8 cellular contexts compared by ENCODE assay signal in the genomic region with DNA sequence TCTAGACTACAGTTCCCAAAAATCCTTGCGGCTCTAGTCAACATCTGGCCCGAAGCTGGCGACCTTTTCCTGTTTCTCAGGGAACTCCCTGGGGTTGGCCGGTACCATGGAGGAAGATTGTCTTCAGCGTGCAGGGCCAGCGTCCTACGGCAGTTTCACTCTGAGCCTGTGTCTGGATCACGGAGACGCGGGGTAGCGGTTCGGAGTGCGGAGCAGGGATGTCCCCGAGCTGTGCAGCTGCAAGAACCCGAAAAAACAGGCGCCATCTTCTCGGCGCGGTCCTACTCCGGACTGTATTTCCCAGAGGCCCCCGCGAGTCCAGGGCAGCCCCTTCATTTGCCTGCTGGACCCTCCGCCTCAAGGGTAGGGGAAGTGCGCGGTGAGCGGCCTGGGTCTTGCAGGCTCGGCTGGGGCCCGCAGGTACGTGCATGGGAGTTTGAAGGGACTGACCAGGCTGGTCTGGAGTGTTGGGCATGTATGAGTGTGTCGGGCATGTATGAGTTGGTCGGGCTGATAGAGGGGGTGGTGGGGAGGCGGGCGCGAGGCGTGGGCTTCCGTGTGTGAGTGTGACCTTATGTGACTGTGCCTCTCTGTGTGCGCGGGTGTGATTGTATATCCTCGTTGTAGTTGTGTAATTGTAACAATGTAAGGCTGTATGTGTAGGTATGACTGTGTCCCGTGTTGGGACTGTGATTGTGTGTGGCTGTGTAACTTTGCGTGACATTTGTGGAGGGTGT. TPM values are rescaled to one million over a fixed set of nuclear protein-coding genes. Genes with fewer than 3 reads are reported as not detected.
DNase-seq lines count a peak whose midpoint lies in the region; ATAC-seq and TF ChIP-seq lines count a peak whose summit lies in the region.

A gene (plus strand): TSS at position 360 of the 737 bp plus-strand sequence. CDS start 12,240 bp downstream, outside the sequence.

- H3K36me3 ChIP-seq in Panc1 (ENCODE audit: control insufficient read depth, insufficient read depth, low read length) = no peaks in the 10 kb centered on the region
- H3K36me3 ChIP-seq in fibroblast of lung (ENCODE audit: control insufficient read depth, insufficient read depth, low read length) = no peaks in the 10 kb centered on the region
- H3K36me3 ChIP-seq in naive thymus-derived CD4-positive, alpha-beta T cell (ENCODE audit: control insufficient read depth in 2 of 3, insufficient read depth in 3 of 3, low read length in 3 of 3) = peaks cover 0 to 39% (median 0%) of the 10 kb centered on the region in 3 experiments

- CTCF ChIA-PET in Panc1 (lab: Charles Lee) = no interaction called here
- CTCF ChIA-PET in naive thymus-derived CD4-positive, alpha-beta T cell (lab: Charles Lee) = interaction anchor here (1.3 kb wide), 1 partner anchor 14 kb away, joined by 3 read pairs; no protein-coding TSS in a partner anchor

- no peaks in the 10 kb centered on the region for H3K4me1 ChIP-seq in Panc1 (ENCODE audit: control insufficient read depth, insufficient read depth, low read length)
- no peaks in the 10 kb centered on the region for H3K4me1 ChIP-seq in fibroblast of lung (ENCODE audit: control insufficient read depth, extremely low read depth, insufficient read depth, low read length)
- H3K4me1 ChIP-seq in naive thymus-derived CD4-positive, alpha-beta T cell (ENCODE audit: control insufficient read depth in 2 of 2, insufficient read depth in 2 of 2, low read length in 2 of 2) = peaks cover 0 to 6% of the 10 kb centered on the region in 2 donors

- no TSS peak for BruUV-seq in Panc1 (replicated peaks; lab: Mats Ljungman, UMichigan)

- H3K9ac ChIP-seq in fibroblast of lung (ENCODE audit: insufficient read depth, low read length) = peak within 1 kb of the TSS; percentile 90

- peak within 1 kb of the TSS; percentile 99 for H2AFZ ChIP-seq in fibroblast of lung (ENCODE audit: low read length)

- H3K27me3 Mint-ChIP-seq in naive thymus-derived CD4-positive, alpha-beta T cell = no peaks in the 10 kb centered on the region
- H3K27me3 Mint-ChIP-seq in stimulated activated memory B cell treated with anti-CD40 and anti-IgM and Interleukin-4, amounts not matched to agents 10 μg/mL and 1 μg/mL and 100 μg/mL, for 72 hours = no peaks in the 10 kb centered on the region

- intact Hi-C loops in Panc1 (cut with micrococcal nuclease; ENCODE audit: unreplicated experiment) = no loop called here
- intact Hi-C loops in naive thymus-derived CD4-positive, alpha-beta T cell (cut with micrococcal nuclease) = loop anchor here (1.0 to 10.0 kb wide), 27 partner anchors 8 to 1166 kb away; a partner anchor contains a TSS

- peaks cover 12% of the 10 kb centered on the region for H3K79me2 ChIP-seq in fibroblast of lung (ENCODE audit: control insufficient read depth, insufficient read depth, low read length)

- ATAC-seq in GM21723 (IDR thresholded peaks at IDR 0.05; ENCODE audit: unreplicated experiment) = peak; percentile 86
- ATAC-seq in Panc1 = peak; percentile 99
- peak; percentile 95 for ATAC-seq in naive thymus-derived CD4-positive, alpha-beta T cell
- peak; percentile 98 for ATAC-seq in stimulated activated memory B cell treated with anti-CD40 and anti-IgM and Interleukin-4, amounts not matched to agents 10 μg/mL and 1 μg/mL and 100 μg/mL, for 72 hours

- peak within 1 kb of the TSS; percentile 90 to 97 (median 92) for H3K4me3 Mint-ChIP-seq in naive thymus-derived CD4-positive, alpha-beta T cell
- peak within 1 kb of the TSS; percentile 90 for H3K4me3 Mint-ChIP-seq in stimulated activated memory B cell treated with anti-CD40 and anti-IgM and Interleukin-4, amounts not matched to agents 10 μg/mL and 1 μg/mL and 100 μg/mL, for 72 hours

- peaks cover 6 to 62% (median 26%) of the 10 kb centered on the region in 11 donors for H3K9me3 Mint-ChIP-seq in naive thymus-derived CD4-positive, alpha-beta T cell
- no peaks in the 10 kb centered on the region for H3K9me3 Mint-ChIP-seq in stimulated activated memory B cell treated with anti-CD40 and anti-IgM and Interleukin-4, amounts not matched to agents 10 μg/mL and 1 μg/mL and 100 μg/mL, for 72 hours

- peak; percentile 90 for DNase-seq in DMS79 (lab: John Stamatoyannopoulos, UW)
- DNase-seq in KBM-7 = peak; percentile 96
- DNase-seq in Panc1 (ENCODE audit: low read depth, low spot score) = peak; percentile 90
- DNase-seq in activated T-helper 1 cell treated with Interleukin-2 at 50 U/mL for 16 hours (ENCODE audit: low read depth) = peak; percentile 71
- peak; percentile 89 to 91 for DNase-seq in fibroblast of lung (ENCODE audit: low read depth in 2 of 2)
- peak; percentile 63 to 81 (median 78) for DNase-seq in naive thymus-derived CD4-positive, alpha-beta T cell

- in situ Hi-C loops in KBM-7 (cut with MboI; ENCODE audit: low pct_unique_long_range_greater_than_20kb, low sequenced_read_pairs) = no loop called here
- in situ Hi-C loops in Panc1 (cut with HindIII; ENCODE audit: low pct_unique_long_range_greater_than_20kb, low sequenced_read_pairs) = no loop called here

- H3K27ac Mint-ChIP-seq in naive thymus-derived CD4-positive, alpha-beta T cell = peak within 1 kb of the TSS; percentile 74 to 99 (median 91)
- peak within 1 kb of the TSS; percentile 93 for H3K27ac Mint-ChIP-seq in stimulated activated memory B cell treated with anti-CD40 and anti-IgM and Interleukin-4, amounts not matched to agents 10 μg/mL and 1 μg/mL and 100 μg/mL, for 72 hours

- H4K20me1 ChIP-seq in fibroblast of lung (ENCODE audit: control insufficient read depth, extremely low read depth, insufficient read depth, low read length) = no peaks in the 10 kb centered on the region

- H3K27me3 ChIP-seq in Panc1 (ENCODE audit: control insufficient read depth, insufficient read depth, low read length) (no peaks in the 10 kb centered on the region), fibroblast of lung (ENCODE audit: control insufficient read depth, insufficient read depth, low read length) (no peaks in the 10 kb centered on the region)
- H3K27me3 ChIP-seq in naive thymus-derived CD4-positive, alpha-beta T cell (ENCODE audit: control insufficient read depth in 2 of 2, insufficient read depth in 2 of 2, low read length in 2 of 2) = no peaks in the 10 kb centered on the region

- H3K4me3 ChIP-seq in Panc1 (ENCODE audit: low read depth in 2 of 2, low read length in 2 of 2) (peak within 1 kb of the TSS; percentile 66 to 83), fibroblast of lung (replicated peaks in 1 of 4; ENCODE audit: control extremely low read depth in 1 of 4, insufficient read depth in 1 of 4, low read depth in 3 of 4, low read length in 4 of 4) (peak within 1 kb of the TSS; percentile 81 to 96 (median 92))
- peak within 1 kb of the TSS; percentile 93 for H3K4me3 ChIP-seq in naive thymus-derived CD4-positive, alpha-beta T cell (ENCODE audit: low read length)

- H3K4me1 Mint-ChIP-seq in naive thymus-derived CD4-positive, alpha-beta T cell = peaks cover 21 to 33% (median 31%) of the 10 kb centered on the region in 7 donors
- H3K4me1 Mint-ChIP-seq in stimulated activated memory B cell treated with anti-CD40 and anti-IgM and Interleukin-4, amounts not matched to agents 10 μg/mL and 1 μg/mL and 100 μg/mL, for 72 hours = peaks cover 24% of the 10 kb centered on the region

- POLR2A ChIA-PET in Panc1 (lab: Charles Lee) = interaction anchor here (0.6 kb wide), 1 partner anchor 552 kb away, joined by 7 read pairs; no protein-coding TSS in a partner anchor
- POLR2A ChIA-PET in naive thymus-derived CD4-positive, alpha-beta T cell (lab: Charles Lee) = interaction anchor here (0.5 to 1.8 kb wide), 26 partner anchors 9 to 1005 kb away, joined by 3 to 14 read pairs (median 4); a partner anchor contains a TSS

- H3K27ac ChIP-seq in Panc1 (ENCODE audit: low read length) (peak within 1 kb of the TSS; percentile 96), fibroblast of lung (ENCODE audit: insufficient read depth, low read length) (peak within 1 kb of the TSS; percentile 84)
- H3K27ac ChIP-seq in naive thymus-derived CD4-positive, alpha-beta T cell (ENCODE audit: low read depth, low read length) = peak within 1 kb of the TSS; percentile 94

- H3K9me3 ChIP-seq in Panc1 (ENCODE audit: control insufficient read depth, insufficient read depth, low read depth, low read length) (no peaks in the 10 kb centered on the region; the same call in 1 of the 2 replicates), fibroblast of lung (ENCODE audit: control insufficient read depth, insufficient read depth, low read depth, low read length) (no peaks in the 10 kb centered on the region)
- H3K9me3 ChIP-seq in naive thymus-derived CD4-positive, alpha-beta T cell (ENCODE audit: control insufficient read depth in 2 of 3, low read length in 3 of 3) = peaks cover 0 to 14% (median 0%) of the 10 kb centered on the region in 3 experiments

- no peak for TF ChIP-seq CTCF in Panc1 (IDR thresholded peaks at IDR 0.05)
- no peak for TF ChIP-seq CTCF in fibroblast of lung (conservative IDR thresholded peaks at IDR 0.05 in 1 of 2, IDR thresholded peaks at IDR 0.05 in 1 of 2; ENCODE audit: low read depth in 1 of 2, low read length in 2 of 2)

- peak within 1 kb of the TSS; percentile 89 for H3K4me2 ChIP-seq in fibroblast of lung (ENCODE audit: extremely low read depth, insufficient read depth, low read length)

- peaks cover 12 to 59% (median 50%) of the 10 kb centered on the region in 5 donors for H3K36me3 Mint-ChIP-seq in naive thymus-derived CD4-positive, alpha-beta T cell
- H3K36me3 Mint-ChIP-seq in stimulated activated memory B cell treated with anti-CD40 and anti-IgM and Interleukin-4, amounts not matched to agents 10 μg/mL and 1 μg/mL and 100 μg/mL, for 72 hours = peaks cover 38% of the 10 kb centered on the region

RNA-seq across cellular contexts. Expression of the gene that starts here (rescaled TPM):
- total RNA-seq in Panc1 (2021; ENCODE audit: unreplicated experiment) (9.1 TPM), fibroblast of lung (7.2 and 9.4 TPM in 2 replicates)
- polyA plus RNA-seq in Panc1 (2012; ENCODE audit: insufficient read length) = 5.5 TPM
- polyA plus RNA-seq in fibroblast of lung = 3.1 and 5.0 TPM in 2 replicates
- 2.8 and 3.3 TPM in 2 replicates for polyA plus RNA-seq in fibroblast of lung (2012)
- polyA minus RNA-seq in fibroblast of lung (ENCODE audit: low replicate concordance) = 3.1 and 4.6 TPM in 2 replicates
- 10 to 100 TPM; 12.2 to 33.4 (median 21.2) TPM for total RNA-seq in naive thymus-derived CD4-positive, alpha-beta T cell
- polyA plus RNA-seq in naive thymus-derived CD4-positive, alpha-beta T cell = 10 to 100 TPM; 11.8 to 13.2 TPM

Comparison
In these comparisons a context has a peak if more than half of its experiments do, and no peak if none do; other contexts are left out.
1. Peak in every context shown above with its lines: DNase-seq, ATAC-seq, H3K4me3 ChIP-seq and H3K27ac ChIP-seq.